10 cellular contexts compared by ENCODE assay signal in genomic region chrX:97399400-97399799, GRCh38.
DNase-seq lines count a peak whose midpoint lies in the region; ATAC-seq and TF ChIP-seq lines count a peak whose summit lies in the region.
"Had no signal": no experiment of that assay in that cellular context is flagged by ENCODE, and none has a peak within 500 bp of the region (broad histone marks: within the 10 kb centered on the region; RNA-seq: fewer than 3 reads in every experiment).

No MANE protein-coding gene starts in this region.

- H3K4me1 Mint-ChIP-seq in activated naive CD4-positive, alpha-beta T cell treated with anti-CD3 and anti-CD28 coated beads, Interleukin-2, amount 10 ng/mL, durations not matched to agents 7 days and 5 days: peaks cover 47% of the 10 kb centered on the region
- H3K4me1 Mint-ChIP-seq in activated CD4-positive, alpha-beta memory T cell treated with anti-CD3 and anti-CD28 coated beads for 36 hours (ENCODE audit: low read depth): peaks cover 49% of the 10 kb centered on the region
- H3K4me1 Mint-ChIP-seq in stimulated activated effector memory CD8-positive, alpha-beta T cell treated with anti-CD3 and anti-CD28 coated beads, Interleukin-12 subunit alpha, Interleukin-12 subunit beta, amount 100 ng/mL, for 72 hours: peaks cover 40% of the 10 kb centered on the region

- intact Hi-C loops in activated CD4-positive, alpha-beta memory T cell treated with anti-CD3 and anti-CD28 coated beads for 36 hours (cut with micrococcal nuclease): loop anchor here (1.0 to 5.0 kb wide), 4 partner anchors 164 to 712 kb away; no protein-coding TSS in a partner anchor
- intact Hi-C loops in left lung (cut with DNase I): no loop called here

- CTCF ChIA-PET in activated naive CD4-positive, alpha-beta T cell treated with anti-CD3 and anti-CD28 coated beads, Interleukin-2, amount 10 ng/mL, durations not matched to agents 7 days and 5 days (lab: Charles Lee): no interaction called here
- CTCF ChIA-PET in activated CD4-positive, alpha-beta memory T cell treated with anti-CD3 and anti-CD28 coated beads for 36 hours (lab: Charles Lee): no interaction called here

- no peaks in the 10 kb centered on the region for H3K9me3 ChIP-seq in left lung

- no peak overlapping the region for H3K4me3 ChIP-seq in left lung

- no peak overlapping the region for H3K27ac Mint-ChIP-seq in activated naive CD4-positive, alpha-beta T cell treated with anti-CD3 and anti-CD28 coated beads, Interleukin-2, amount 10 ng/mL, durations not matched to agents 7 days and 5 days
- H3K27ac Mint-ChIP-seq in activated CD4-positive, alpha-beta memory T cell treated with anti-CD3 and anti-CD28 coated beads for 36 hours: peak overlapping the region; percentile 85
- H3K27ac Mint-ChIP-seq in stimulated activated effector memory CD8-positive, alpha-beta T cell treated with anti-CD3 and anti-CD28 coated beads, Interleukin-12 subunit alpha, Interleukin-12 subunit beta, amount 100 ng/mL, for 72 hours: peak overlapping the region; percentile 8
- H3K27ac Mint-ChIP-seq: activated naive CD4-positive, alpha-beta T cell treated with anti-CD3 and anti-CD28 coated beads, Interleukin-2, amount 50 U/mL, for 24 hours had no signal

- ATAC-seq in HG02981 (IDR thresholded peaks at IDR 0.05; ENCODE audit: unreplicated experiment): peak; percentile 28
- peak; percentile 67 for ATAC-seq in stimulated activated effector memory CD8-positive, alpha-beta T cell treated with anti-CD3 and anti-CD28 coated beads, Interleukin-12 subunit alpha, Interleukin-12 subunit beta, amount 100 ng/mL, for 72 hours
- ATAC-seq in left lung: no peak

- POLR2A ChIA-PET in activated CD4-positive, alpha-beta memory T cell treated with anti-CD3 and anti-CD28 coated beads for 36 hours (lab: Charles Lee): no interaction called here

- no peaks in the 10 kb centered on the region for H3K36me3 Mint-ChIP-seq in activated naive CD4-positive, alpha-beta T cell treated with anti-CD3 and anti-CD28 coated beads, Interleukin-2, amount 10 ng/mL, durations not matched to agents 7 days and 5 days
- H3K36me3 Mint-ChIP-seq in activated CD4-positive, alpha-beta memory T cell treated with anti-CD3 and anti-CD28 coated beads for 36 hours: no peaks in the 10 kb centered on the region
- H3K36me3 Mint-ChIP-seq in stimulated activated effector memory CD8-positive, alpha-beta T cell treated with anti-CD3 and anti-CD28 coated beads, Interleukin-12 subunit alpha, Interleukin-12 subunit beta, amount 100 ng/mL, for 72 hours: no peaks in the 10 kb centered on the region

- H3K36me3 ChIP-seq in left lung: no peaks in the 10 kb centered on the region

- no peaks in the 10 kb centered on the region for H3K27me3 Mint-ChIP-seq in activated naive CD4-positive, alpha-beta T cell treated with anti-CD3 and anti-CD28 coated beads, Interleukin-2, amount 10 ng/mL, durations not matched to agents 7 days and 5 days
- H3K27me3 Mint-ChIP-seq in activated CD4-positive, alpha-beta memory T cell treated with anti-CD3 and anti-CD28 coated beads for 36 hours: no peaks in the 10 kb centered on the region
- H3K27me3 Mint-ChIP-seq: activated naive CD4-positive, alpha-beta T cell treated with anti-CD3 and anti-CD28 coated beads, Interleukin-2, amount 50 U/mL, for 24 hours had no signal

- TF ChIP-seq CTCF in left lung (IDR thresholded peaks at IDR 0.05): no peak

- H3K4me3 Mint-ChIP-seq in activated naive CD4-positive, alpha-beta T cell treated with anti-CD3 and anti-CD28 coated beads, Interleukin-2, amount 10 ng/mL, durations not matched to agents 7 days and 5 days: no peak overlapping the region
- H3K4me3 Mint-ChIP-seq in activated CD4-positive, alpha-beta memory T cell treated with anti-CD3 and anti-CD28 coated beads for 36 hours: no peak overlapping the region
- peak overlapping the region; percentile 33 for H3K4me3 Mint-ChIP-seq in stimulated activated effector memory CD8-positive, alpha-beta T cell treated with anti-CD3 and anti-CD28 coated beads, Interleukin-12 subunit alpha, Interleukin-12 subunit beta, amount 100 ng/mL, for 72 hours
- H3K4me3 Mint-ChIP-seq: activated naive CD4-positive, alpha-beta T cell treated with anti-CD3 and anti-CD28 coated beads, Interleukin-2, amount 50 U/mL, for 24 hours had no signal

- H3K27ac ChIP-seq in left lung: no peak overlapping the region

- no peaks in the 10 kb centered on the region for H3K27me3 ChIP-seq in left lung

- no peaks in the 10 kb centered on the region for H3K4me1 ChIP-seq in left lung

- peak; percentile 3 for DNase-seq in activated naive CD4-positive, alpha-beta T cell treated with Interleukin-2 at 50 U/mL for 16 hours
- no peak for DNase-seq in activated naive CD4-positive, alpha-beta T cell treated with anti-CD3 and anti-CD28 coated beads, Interleukin-2, amount 10 ng/mL, durations not matched to agents 7 days and 5 days
- peak; percentile 33 for DNase-seq in activated CD4-positive, alpha-beta memory T cell treated with anti-CD3 and anti-CD28 coated beads for 36 hours
- no peak for DNase-seq in stimulated activated effector memory CD8-positive, alpha-beta T cell treated with anti-CD3 and anti-CD28 coated beads, Interleukin-12 subunit alpha, Interleukin-12 subunit beta, amount 100 ng/mL, for 72 hours (ENCODE audit: low spot score in 2 of 2)
- DNase-seq in NCI-H526 (lab: John Stamatoyannopoulos, UW): no peak
- DNase-seq in left lung: no peak
- no peak for DNase-seq in cerebellar cortex (ENCODE audit: low spot score)
- DNase-seq: NCI-H446 had no signal

- H3K9me3 Mint-ChIP-seq in activated naive CD4-positive, alpha-beta T cell treated with anti-CD3 and anti-CD28 coated beads, Interleukin-2, amount 10 ng/mL, durations not matched to agents 7 days and 5 days: no peaks in the 10 kb centered on the region
- no peaks in the 10 kb centered on the region for H3K9me3 Mint-ChIP-seq in activated CD4-positive, alpha-beta memory T cell treated with anti-CD3 and anti-CD28 coated beads for 36 hours
- no peaks in the 10 kb centered on the region for H3K9me3 Mint-ChIP-seq in stimulated activated effector memory CD8-positive, alpha-beta T cell treated with anti-CD3 and anti-CD28 coated beads, Interleukin-12 subunit alpha, Interleukin-12 subunit beta, amount 100 ng/mL, for 72 hours
- H3K9me3 Mint-ChIP-seq: activated naive CD4-positive, alpha-beta T cell treated with anti-CD3 and anti-CD28 coated beads, Interleukin-2, amount 50 U/mL, for 24 hours had no signal

Comparison
In these comparisons a context has a peak if more than half of its experiments do, and no peak if none do; other contexts are left out.
1. DNase-seq: peak in activated naive CD4-positive, alpha-beta T cell treated with Interleukin-2 at 50 U/mL for 16 hours (single experiment) and activated CD4-positive, alpha-beta memory T cell treated with anti-CD3 and anti-CD28 coated beads for 36 hours (single experiment); none in activated naive CD4-positive, alpha-beta T cell treated with anti-CD3 and anti-CD28 coated beads, Interleukin-2, amount 10 ng/mL, durations not matched to agents 7 days and 5 days (single experiment), stimulated activated effector memory CD8-positive, alpha-beta T cell treated with anti-CD3 and anti-CD28 coated beads, Interleukin-12 subunit alpha, Interleukin-12 subunit beta, amount 100 ng/mL, for 72 hours (0 of 2), NCI-H526 (0 of 2), left lung (0 of 2) and cerebellar cortex (single experiment).